Comparison of ENCODE assay signal across 11 cellular contexts in genomic region chr11:121309688-121310087, GRCh38. TPM values are rescaled to one million over a fixed set of nuclear protein-coding genes. Genes with fewer than 3 reads are reported as not detected.
A peak's percentile ranks its signal among the peaks of the same experiment; 100 is the strongest.
DNase-seq lines count a peak whose midpoint lies in the region; ATAC-seq and TF ChIP-seq lines count a peak whose summit lies in the region.
"Had no signal": no experiment of that assay in that cellular context is flagged by ENCODE, and none has a peak within 500 bp of the region (broad histone marks: within the 10 kb centered on the region; RNA-seq: fewer than 3 reads in every experiment).

No MANE protein-coding gene starts in this region.

- H3K27me3 ChIP-seq in stomach, result no peaks in the 10 kb centered on the region

- CTCF ChIA-PET in activated naive CD4-positive, alpha-beta T cell treated with anti-CD3 and anti-CD28 coated beads, Interleukin-2, amount 10 ng/mL, durations not matched to agents 7 days and 5 days (lab: Charles Lee), result no interaction called here

- no peak overlapping the region for H3K4me3 Mint-ChIP-seq in activated naive CD4-positive, alpha-beta T cell treated with anti-CD3 and anti-CD28 coated beads, Interleukin-2, amount 10 ng/mL, durations not matched to agents 7 days and 5 days
- H3K4me3 Mint-ChIP-seq in stimulated activated naive CD8-positive, alpha-beta T cell treated with anti-CD3 and anti-CD28 coated beads, Interleukin-15, amount 100 ng/mL, for 72 hours, result peak overlapping the region; percentile 50 to 69
- H3K4me3 Mint-ChIP-seq: brain had no signal

- no peaks in the 10 kb centered on the region for H3K27me3 Mint-ChIP-seq in activated naive CD4-positive, alpha-beta T cell treated with anti-CD3 and anti-CD28 coated beads, Interleukin-2, amount 10 ng/mL, durations not matched to agents 7 days and 5 days
- no peaks in the 10 kb centered on the region for H3K27me3 Mint-ChIP-seq in stimulated activated naive CD8-positive, alpha-beta T cell treated with anti-CD3 and anti-CD28 coated beads, Interleukin-15, amount 100 ng/mL, for 72 hours
- H3K27me3 Mint-ChIP-seq: brain had no signal

- peak overlapping the region in 1 of 2 donors; percentile 32 for H3K27ac Mint-ChIP-seq in activated naive CD4-positive, alpha-beta T cell treated with anti-CD3 and anti-CD28 coated beads, Interleukin-2, amount 50 U/mL, for 72 hours
- no peak overlapping the region for H3K27ac Mint-ChIP-seq in activated naive CD4-positive, alpha-beta T cell treated with anti-CD3 and anti-CD28 coated beads, Interleukin-2, amount 10 ng/mL, durations not matched to agents 7 days and 5 days
- H3K27ac Mint-ChIP-seq in stimulated activated naive CD8-positive, alpha-beta T cell treated with anti-CD3 and anti-CD28 coated beads, Interleukin-15, amount 100 ng/mL, for 72 hours, result no peak overlapping the region

- H3K27ac ChIP-seq in stomach, result no peak overlapping the region

- ATAC-seq in activated naive CD4-positive, alpha-beta T cell treated with anti-CD3 and anti-CD28 coated beads, Interleukin-2, amount 50 U/mL, for 72 hours, result peak; percentile 66 to 71
- ATAC-seq in GM21717 (IDR thresholded peaks at IDR 0.05; ENCODE audit: unreplicated experiment) (peak; percentile 94), HG03342 (IDR thresholded peaks at IDR 0.05; ENCODE audit: unreplicated experiment) (peak; percentile 87)
- ATAC-seq in stimulated activated naive CD8-positive, alpha-beta T cell treated with anti-CD3 and anti-CD28 coated beads, Interleukin-15, amount 100 ng/mL, for 72 hours, result peak; percentile 76
- ATAC-seq: Right ventricle myocardium inferior had no signal

- TF ChIP-seq CTCF in stomach (IDR thresholded peaks at IDR 0.05), result no peak

- H3K4me1 ChIP-seq in stomach, result no peaks in the 10 kb centered on the region

- H3K4me3 ChIP-seq in stomach, result no peak overlapping the region

- DNase-seq in activated naive CD4-positive, alpha-beta T cell treated with anti-CD3 and anti-CD28 coated beads, Interleukin-2, amount 50 U/mL, for 72 hours (ENCODE audit: low spot score in 2 of 2), result no peak
- DNase-seq in activated naive CD4-positive, alpha-beta T cell treated with anti-CD3 and anti-CD28 coated beads, Interleukin-2, amount 10 ng/mL, durations not matched to agents 7 days and 5 days, result no peak
- no peak for DNase-seq in stimulated activated naive CD8-positive, alpha-beta T cell treated with anti-CD3 and anti-CD28 coated beads, Interleukin-15, amount 100 ng/mL, for 72 hours
- no peak for DNase-seq in activated effector memory CD4-positive, alpha-beta T cell treated with anti-CD3 and anti-CD28 coated beads, Interleukin-2, amount 50 U/mL, for 16 hours
- DNase-seq in amniotic stem cell (lab: John Stamatoyannopoulos, UW), result no peak
- no peak for DNase-seq in stomach
- DNase-seq: NCI-H2081 had no signal

- peaks cover 22 to 56% (median 36%) of the 10 kb centered on the region in 4 donors for H3K36me3 ChIP-seq in stomach

- TF ChIP-seq EP300 in stomach (IDR thresholded peaks at IDR 0.05), result no peak

- WGBS in stomach, 5 donors, result 89 to 93% (median 90%) methylated on average over 4 of the region's 4 CpGs

- no peak for TF ChIP-seq POLR2A in stomach (IDR thresholded peaks at IDR 0.05)

- H3K9me3 ChIP-seq in stomach, result no peaks in the 10 kb centered on the region

- peaks cover 6 to 16% of the 10 kb centered on the region in 2 donors for H3K36me3 Mint-ChIP-seq in activated naive CD4-positive, alpha-beta T cell treated with anti-CD3 and anti-CD28 coated beads, Interleukin-2, amount 50 U/mL, for 72 hours
- peaks cover 46% of the 10 kb centered on the region for H3K36me3 Mint-ChIP-seq in activated naive CD4-positive, alpha-beta T cell treated with anti-CD3 and anti-CD28 coated beads, Interleukin-2, amount 10 ng/mL, durations not matched to agents 7 days and 5 days

- intact Hi-C loops in stomach (cut with DNase I; ENCODE audit: low total_unique reads), result loop anchor here (10.0 kb wide), 1 partner anchor 225 kb away; no protein-coding TSS in a partner anchor

- H3K9me3 Mint-ChIP-seq in activated naive CD4-positive, alpha-beta T cell treated with anti-CD3 and anti-CD28 coated beads, Interleukin-2, amount 50 U/mL, for 72 hours, result peaks cover 0 to 5% of the 10 kb centered on the region in 2 donors
- H3K9me3 Mint-ChIP-seq in activated naive CD4-positive, alpha-beta T cell treated with anti-CD3 and anti-CD28 coated beads, Interleukin-2, amount 10 ng/mL, durations not matched to agents 7 days and 5 days, result no peaks in the 10 kb centered on the region
- no peaks in the 10 kb centered on the region for H3K9me3 Mint-ChIP-seq in stimulated activated naive CD8-positive, alpha-beta T cell treated with anti-CD3 and anti-CD28 coated beads, Interleukin-15, amount 100 ng/mL, for 72 hours
- H3K9me3 Mint-ChIP-seq: brain had no signal

- H3K4me1 Mint-ChIP-seq in activated naive CD4-positive, alpha-beta T cell treated with anti-CD3 and anti-CD28 coated beads, Interleukin-2, amount 10 ng/mL, durations not matched to agents 7 days and 5 days, result peaks cover 20% of the 10 kb centered on the region
- H3K4me1 Mint-ChIP-seq in stimulated activated naive CD8-positive, alpha-beta T cell treated with anti-CD3 and anti-CD28 coated beads, Interleukin-15, amount 100 ng/mL, for 72 hours, result peaks cover 44% of the 10 kb centered on the region
- H3K4me1 Mint-ChIP-seq: brain had no signal

RNA-seq across cellular contexts. Expression of gene SC5D, which starts 17.1 kb away (rescaled TPM):
- 10 to 100 TPM; 19.5 to 37.2 TPM for total RNA-seq in activated naive CD4-positive, alpha-beta T cell treated with anti-CD3 and anti-CD28 coated beads, Interleukin-2, amount 50 U/mL, for 72 hours
- 100 to 1,000 TPM in 1 of 5 donors, 10 to 100 TPM in 4; 10.7 to 129 (median 19.0) TPM for total RNA-seq in stomach
- polyA plus RNA-seq in stomach, result 10 to 100 TPM in 2 of 3 donors, 1 to 10 TPM in 1; 8.2 to 17.4 (median 15.8) TPM
